ENCODE assay signal across 18 cellular contexts in the genomic region with DNA sequence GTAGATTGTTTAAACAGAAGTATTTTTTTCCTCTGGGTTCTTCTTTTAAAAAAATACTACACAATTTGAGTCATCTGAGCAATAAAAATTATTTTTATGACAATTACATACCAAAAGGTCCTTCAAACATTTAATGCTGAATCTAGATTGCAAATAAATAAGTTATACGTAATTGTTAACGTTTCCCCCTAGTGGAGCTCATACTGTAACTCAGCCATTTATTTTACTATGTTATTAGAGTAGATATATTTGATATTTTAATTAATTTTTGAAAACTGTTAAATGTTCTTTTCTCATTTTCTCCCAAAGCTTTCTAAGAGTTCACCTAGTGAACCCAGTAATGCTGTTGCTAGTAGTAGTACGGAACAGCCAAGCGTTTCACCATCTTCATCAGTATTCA. TPM values are rescaled to one million over a fixed set of nuclear protein-coding genes. Genes with fewer than 3 reads are reported as not detected.
DNase-seq lines count a peak whose midpoint lies in the region; ATAC-seq and TF ChIP-seq lines count a peak whose summit lies in the region.
"Had no signal": no experiment of that assay in that cellular context is flagged by ENCODE, and none has a peak within 500 bp of the region (broad histone marks: within the 10 kb centered on the region; RNA-seq: fewer than 3 reads in every experiment).

No MANE protein-coding gene starts in this region.

- H3K27ac Mint-ChIP-seq in H9, result no peak overlapping the region
- no peak overlapping the region for H3K27ac Mint-ChIP-seq in glutamatergic neuron (ENCODE audit: unreplicated experiment)
- H3K27ac Mint-ChIP-seq: activated CD4-positive, alpha-beta T cell treated with anti-CD3 and anti-CD28 coated beads, Interleukin-2, amount 10 ng/mL, durations not matched to agents 24 days and 14 days; CD14-positive monocyte had no signal

- no peak overlapping the region for H3K9ac ChIP-seq in H9 (ENCODE audit: extremely low read depth, insufficient read length, low read length)

- H3K23ac ChIP-seq in H9 (ENCODE audit: insufficient read length, low read depth, low read length), result no peak overlapping the region

- no peaks in the 10 kb centered on the region for H3K4me1 Mint-ChIP-seq in H9
- no peaks in the 10 kb centered on the region for H3K4me1 Mint-ChIP-seq in glutamatergic neuron (ENCODE audit: low read depth, unreplicated experiment)
- H3K4me1 Mint-ChIP-seq: activated CD4-positive, alpha-beta T cell treated with anti-CD3 and anti-CD28 coated beads, Interleukin-2, amount 10 ng/mL, durations not matched to agents 24 days and 14 days; CD14-positive monocyte had no signal

- H3K9me3 Mint-ChIP-seq in H9 (no peaks in the 10 kb centered on the region; a peak in 1 of 5 replicates), glutamatergic neuron (ENCODE audit: unreplicated experiment) (no peaks in the 10 kb centered on the region)
- H3K9me3 Mint-ChIP-seq: activated CD4-positive, alpha-beta T cell treated with anti-CD3 and anti-CD28 coated beads, Interleukin-2, amount 10 ng/mL, durations not matched to agents 24 days and 14 days; natural killer cell had no signal

- H4K20me1 ChIP-seq in H9 (ENCODE audit: control insufficient read depth, insufficient read depth, insufficient read length), result no peaks in the 10 kb centered on the region

- no peaks in the 10 kb centered on the region for H3K4me1 ChIP-seq in H9 (ENCODE audit: insufficient read depth, low read length)
- H3K4me1 ChIP-seq: right lobe of liver had no signal

- H4K5ac ChIP-seq in H9 (ENCODE audit: insufficient read length, low read depth, low read length), result no peak overlapping the region

- H3K4me3 Mint-ChIP-seq in H9 (no peak overlapping the region), glutamatergic neuron (ENCODE audit: unreplicated experiment) (no peak overlapping the region)
- H3K4me3 Mint-ChIP-seq: activated CD4-positive, alpha-beta T cell treated with anti-CD3 and anti-CD28 coated beads, Interleukin-2, amount 10 ng/mL, durations not matched to agents 24 days and 14 days; CD14-positive monocyte; natural killer cell had no signal

- no peak overlapping the region for H2BK15ac ChIP-seq in H9 (ENCODE audit: low read depth, low read length)

- DNase-seq in ACHN, result peak; percentile 20
- DNase-seq in H9, result no peak
- peak; percentile 19 for DNase-seq in amniotic epithelial cell (ENCODE audit: low read depth)
- no peak for DNase-seq in glutamatergic neuron
- no peak for DNase-seq in NCI-H1092 treated with DMSO at 0.1 percent for 48 hours (lab: John Stamatoyannopoulos, UW)
- DNase-seq in NOMO-1 treated with DMSO at 0.1 percent for 48 hours (lab: John Stamatoyannopoulos, UW; ENCODE audit: unreplicated experiment), result no peak
- DNase-seq in amygdala (lab: John Stamatoyannopoulos, UW), result no peak
- DNase-seq: activated CD4-positive, alpha-beta T cell treated with anti-CD3 and anti-CD28 coated beads, Interleukin-2, amount 10 ng/mL, durations not matched to agents 24 days and 14 days; activated T-cell treated with anti-CD3 and anti-CD28 coated beads, Interleukin-2, amount 50 U/mL, for 48 hours; effector CD8-positive, alpha-beta T cell; natural killer cell; NCI-H2171; OCI-M1; right lobe of liver; stimulated activated CD4-positive, alpha-beta T cell treated with anti-CD3 and anti-CD28 coated beads, Interleukin-4, amount 100 ng/mL, for 4 hours; stimulated activated naive CD4-positive, alpha-beta T cell treated with Interleukin-2 at 50 U/mL for 16 hours had no signal

- H3K4ac ChIP-seq in H9 (ENCODE audit: low read depth, low read length), result no peak overlapping the region

- H3K27ac ChIP-seq in H9 (ENCODE audit: insufficient read length, low read depth, low read length), result no peak overlapping the region
- H3K27ac ChIP-seq: right lobe of liver had no signal

- H3K4me2 ChIP-seq in H9 (ENCODE audit: insufficient read depth, insufficient read length, low read length), result no peak overlapping the region

- no peaks in the 10 kb centered on the region for H3K79me1 ChIP-seq in H9 (ENCODE audit: insufficient read depth, low read depth, low read length, poor library complexity, severe bottlenecking)

- no peak overlapping the region for H3T11ph ChIP-seq in H9 (ENCODE audit: low read length)

- no peak overlapping the region for H2AFZ ChIP-seq in H9 (ENCODE audit: low read length)

- H4K8ac ChIP-seq in H9 (replicated peaks; ENCODE audit: insufficient read length, low read depth, low read length), result no peak overlapping the region

- no CpG with 5 or more reads among the region's 4 CpGs for WGBS in H9 (ENCODE audit: extremely low coverage, insufficient read length, low lambda C conversion rate)

- no peaks in the 10 kb centered on the region for H3K27me3 ChIP-seq in H9 (ENCODE audit: insufficient read depth, low read length)
- H3K27me3 ChIP-seq: right lobe of liver had no signal

- H3K14ac ChIP-seq in H9 (ENCODE audit: insufficient read depth, low read length), result no peak overlapping the region

- peaks cover 11 to 48% (median 47%) of the 10 kb centered on the region in 3 experiments for H3K36me3 Mint-ChIP-seq in H9 (ENCODE audit: insufficient read depth in 1 of 3, low read depth in 3 of 3)
- no peaks in the 10 kb centered on the region for H3K36me3 Mint-ChIP-seq in glutamatergic neuron (ENCODE audit: unreplicated experiment)
- H3K36me3 Mint-ChIP-seq: natural killer cell had no signal

- H3K56ac ChIP-seq in H9 (ENCODE audit: insufficient read length, low read depth, low read length), result no peak overlapping the region

- no peaks in the 10 kb centered on the region for H3K27me3 Mint-ChIP-seq in H9 (ENCODE audit: low read depth)
- H3K27me3 Mint-ChIP-seq in glutamatergic neuron (ENCODE audit: unreplicated experiment), result no peaks in the 10 kb centered on the region
- H3K27me3 Mint-ChIP-seq: activated CD4-positive, alpha-beta T cell treated with anti-CD3 and anti-CD28 coated beads, Interleukin-2, amount 10 ng/mL, durations not matched to agents 24 days and 14 days had no signal

- ATAC-seq in HG02840 (IDR thresholded peaks at IDR 0.05; ENCODE audit: low FRiP score, unreplicated experiment), result no peak
- ATAC-seq: natural killer cell, right lobe of liver had no signal

- no peaks in the 10 kb centered on the region for H3K79me2 ChIP-seq in H9 (ENCODE audit: insufficient read depth, low read length)

- TF ChIP-seq CTCF in H9 (conservative IDR thresholded peaks at IDR 0.05), result peak; percentile 48; the same call in 2 of the 3 replicates
- TF ChIP-seq CTCF in glutamatergic neuron (IDR thresholded peaks at IDR 0.05; ENCODE audit: partially characterized antibody, unreplicated experiment), result peak; percentile 39

- H4K91ac ChIP-seq in H9 (ENCODE audit: insufficient read length, low read depth, low read length), result no peak overlapping the region

- H2AK5ac ChIP-seq in H9 (ENCODE audit: insufficient read length, low read length), result no peak overlapping the region

- in situ Hi-C loops in ACHN (cut with HindIII; ENCODE audit: low pct_ligation_motif_present, low pct_unique_long_range_greater_than_20kb, low sequenced_read_pairs), result no loop called here

- no peaks in the 10 kb centered on the region for H3K9me3 ChIP-seq in H9 (ENCODE audit: control insufficient read depth, low read depth, low read length)
- H3K9me3 ChIP-seq: right lobe of liver had no signal

- no peak overlapping the region for H2BK12ac ChIP-seq in H9 (ENCODE audit: insufficient read length, low read depth, low read length)

- no peak overlapping the region for H3K18ac ChIP-seq in H9 (ENCODE audit: insufficient read length, low read depth, low read length)

- no peak overlapping the region for H2BK120ac ChIP-seq in H9 (ENCODE audit: low read depth, low read length, poor library complexity, severe bottlenecking)

- no peak overlapping the region for H2BK20ac ChIP-seq in H9 (ENCODE audit: low read depth, low read length, poor library complexity, severe bottlenecking)

- H3K23me2 ChIP-seq in H9 (ENCODE audit: insufficient read length, low read depth, low read length, poor library complexity, severe bottlenecking), result no peaks in the 10 kb centered on the region

- H2BK5ac ChIP-seq in H9 (ENCODE audit: insufficient read length, low read length), result no peak overlapping the region

RNA-seq across cellular contexts. Expression of gene ZMYM1, which starts 33.5 kb away (rescaled TPM):
- total RNA-seq in H9 (2021), result 29.0 and 29.4 TPM in 2 replicates
- total RNA-seq in glutamatergic neuron (ENCODE audit: unreplicated experiment), result 12.1 TPM

Comparison
In these comparisons a context has a peak if more than half of its experiments do, and no peak if none do; other contexts are left out.
1. DNase-seq: peak in ACHN (single experiment) and amniotic epithelial cell (single experiment); none in H9 (single experiment), glutamatergic neuron (single experiment), NCI-H1092 treated with DMSO at 0.1 percent for 48 hours (single experiment), NOMO-1 treated with DMSO at 0.1 percent for 48 hours (single experiment) and amygdala (0 of 56).